In the genomic region with DNA sequence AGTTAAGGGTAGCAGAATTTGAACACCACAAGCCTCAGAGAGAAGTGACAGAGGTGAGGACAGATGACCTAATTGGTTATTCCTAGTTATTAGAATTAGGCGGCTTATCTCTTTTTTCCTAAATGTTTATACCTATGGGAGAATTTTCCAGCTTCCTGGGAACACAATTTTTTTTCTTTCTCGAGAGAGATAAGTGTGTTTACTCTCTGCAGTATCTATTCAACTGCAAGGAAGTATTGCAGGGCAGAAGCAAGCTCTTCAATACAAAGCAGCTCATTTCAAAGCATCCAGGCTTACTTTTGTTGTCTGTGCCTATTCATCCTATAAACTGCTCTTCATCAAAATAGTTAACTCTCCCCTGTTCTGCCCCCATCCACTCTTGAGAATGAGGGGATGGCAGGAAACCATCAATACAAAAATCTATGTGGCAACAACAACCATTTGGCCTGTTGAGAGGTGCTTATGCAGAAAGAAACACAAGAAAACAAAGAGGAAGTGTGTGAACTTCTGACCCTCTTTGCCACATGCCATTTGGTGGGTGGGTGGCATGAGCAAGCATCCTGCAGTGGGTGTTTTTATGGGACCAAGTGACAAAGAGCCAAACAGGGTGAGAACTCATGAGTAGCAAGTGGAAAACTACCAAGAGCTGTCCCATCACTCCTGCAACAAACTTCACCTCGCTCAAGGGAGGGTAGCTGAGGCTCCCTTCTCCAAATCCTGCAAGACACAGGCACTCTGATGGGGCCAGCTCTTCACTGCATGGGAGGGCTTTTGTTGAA, we compare ENCODE assay signal across 8 cellular contexts. TPM values are rescaled to one million over a fixed set of nuclear protein-coding genes. Genes with fewer than 3 reads are reported as not detected.
DNase-seq lines count a peak whose midpoint lies in the region; ATAC-seq and TF ChIP-seq lines count a peak whose summit lies in the region.

No MANE protein-coding gene starts in this region.

- no peak overlapping the region for H3K4me3 Mint-ChIP-seq in T-helper 17 cell

- DNase-seq in right atrium auricular region (ENCODE audit: low spot score), result peak; percentile 59
- no peak for DNase-seq in Right ventricle myocardium superior
- no peak for DNase-seq in T-helper 17 cell
- DNase-seq in hepatocyte (ENCODE audit: low spot score), result no peak
- DNase-seq in transverse colon, result no peak
- no peak for DNase-seq in esophagus squamous epithelium (lab: John Stamatoyannopoulos, UW)

- no peaks in the 10 kb centered on the region for H3K9me2 ChIP-seq in hepatocyte (replicated peaks; ENCODE audit: insufficient read depth)

- intact Hi-C loops in Right ventricle myocardium superior (cut with DNase I), result no loop called here
- intact Hi-C loops in transverse colon (cut with DNase I; ENCODE audit: low total_unique reads), result no loop called here
- intact Hi-C loops in esophagus squamous epithelium (cut with DNase I), result no loop called here

- H3K27me3 ChIP-seq in right atrium auricular region (no peaks in the 10 kb centered on the region), hepatocyte (no peaks in the 10 kb centered on the region), transverse colon (no peaks in the 10 kb centered on the region), esophagus squamous epithelium (no peaks in the 10 kb centered on the region)

- H3K9me3 ChIP-seq in right atrium auricular region (no peaks in the 10 kb centered on the region), T-helper 17 cell (ENCODE audit: control insufficient read depth, low read length, poor library complexity, severe bottlenecking) (no peaks in the 10 kb centered on the region), hepatocyte (ENCODE audit: low read depth) (no peaks in the 10 kb centered on the region), transverse colon (no peaks in the 10 kb centered on the region), esophagus squamous epithelium (no peaks in the 10 kb centered on the region)

- no peaks in the 10 kb centered on the region for H3K27me3 Mint-ChIP-seq in T-helper 17 cell

- in situ Hi-C loops in transverse colon (cut with MboI; ENCODE audit: low pct_ligation_motif_present in 1 of 4, low pct_unique_long_range_greater_than_20kb in 1 of 4, low sequenced_read_pairs in 3 of 4), result no loop called here

- peaks cover 5% of the 10 kb centered on the region for H3K4me1 Mint-ChIP-seq in T-helper 17 cell

- H3K27ac Mint-ChIP-seq in T-helper 17 cell, result no peak overlapping the region

- H2AFZ ChIP-seq in hepatocyte, result no peak overlapping the region

- H3K36me3 ChIP-seq in right atrium auricular region, result no peaks in the 10 kb centered on the region
- no peaks in the 10 kb centered on the region for H3K36me3 ChIP-seq in hepatocyte (replicated peaks; ENCODE audit: insufficient read depth, low read depth)
- H3K36me3 ChIP-seq in transverse colon, result no peaks in the 10 kb centered on the region
- H3K36me3 ChIP-seq in esophagus squamous epithelium, result no peaks in the 10 kb centered on the region

- no peak overlapping the region for H3K4me3 ChIP-seq in right atrium auricular region
- H3K4me3 ChIP-seq in hepatocyte, result no peak overlapping the region
- no peak overlapping the region for H3K4me3 ChIP-seq in transverse colon
- no peak overlapping the region for H3K4me3 ChIP-seq in esophagus squamous epithelium

- ATAC-seq in Right ventricle myocardium superior (ENCODE audit: poor library complexity) (no peak), T-helper 17 cell (peak; percentile 30), HG03442 (IDR thresholded peaks at IDR 0.05; ENCODE audit: unreplicated experiment) (no peak), HG03025 (IDR thresholded peaks at IDR 0.05; ENCODE audit: low FRiP score, unreplicated experiment) (no peak)

- no peaks in the 10 kb centered on the region for H4K20me1 ChIP-seq in hepatocyte (ENCODE audit: insufficient read depth, poor library complexity, severe bottlenecking)

- no peaks in the 10 kb centered on the region for H3K36me3 Mint-ChIP-seq in T-helper 17 cell (ENCODE audit: low read depth)

- H3K4me1 ChIP-seq in right atrium auricular region (peaks cover 0 to 15% of the 10 kb centered on the region in 2 donors), hepatocyte (ENCODE audit: insufficient read depth) (peaks cover 19% of the 10 kb centered on the region), transverse colon (peaks cover 0 to 21% (median 12%) of the 10 kb centered on the region in 4 donors), esophagus squamous epithelium (peaks cover 0 to 17% (median 0%) of the 10 kb centered on the region in 3 donors)

- H3K79me2 ChIP-seq in hepatocyte, result no peaks in the 10 kb centered on the region

- TF ChIP-seq EP300 in transverse colon (IDR thresholded peaks at IDR 0.05; ENCODE audit: low read depth), result no peak

- TF ChIP-seq POLR2A in transverse colon (IDR thresholded peaks at IDR 0.05) (no peak), esophagus squamous epithelium (IDR thresholded peaks at IDR 0.05) (no peak)

- no peak for TF ChIP-seq CTCF in right atrium auricular region (IDR thresholded peaks at IDR 0.05)
- no peak for TF ChIP-seq CTCF in hepatocyte (IDR thresholded peaks at IDR 0.05; ENCODE audit: poor library complexity)
- TF ChIP-seq CTCF in transverse colon (IDR thresholded peaks at IDR 0.05), result no peak
- TF ChIP-seq CTCF in esophagus squamous epithelium (IDR thresholded peaks at IDR 0.05), result no peak

- H3K4me2 ChIP-seq in hepatocyte, result peak overlapping the region; percentile 29

- no peak overlapping the region for H3K27ac ChIP-seq in right atrium auricular region
- H3K27ac ChIP-seq in hepatocyte, result peak overlapping the region; percentile 50
- peak overlapping the region; percentile 0 to 27 (median 13) for H3K27ac ChIP-seq in transverse colon
- H3K27ac ChIP-seq in esophagus squamous epithelium, result no peak overlapping the region

- WGBS in hepatocyte (ENCODE audit: low lambda C conversion rate, missing lambda C conversion rate), result 23% methylated on average over 3 of the region's 3 CpGs
- 39 to 67% methylated on average over 1 to 3 of the region's 3 CpGs for WGBS in transverse colon (ENCODE audit: low coverage in 1 of 2), 2 donors
- WGBS in esophagus squamous epithelium, 2 donors, result 50 to 62% methylated on average over 3 of the region's 3 CpGs

RNA-seq across cellular contexts. Expression of a gene that starts 50.6 kb away (rescaled TPM):
- 10 to 100 TPM; 18.8 to 30.4 TPM for total RNA-seq in right atrium auricular region
- total RNA-seq in Right ventricle myocardium superior, result 74.4 TPM
- total RNA-seq in T-helper 17 cell, result 10 to 100 TPM; 21.0 to 26.5 TPM
- 54.9 and 72.3 TPM in 2 replicates for total RNA-seq in hepatocyte
- 188 and 201 TPM in 2 replicates for polyA plus RNA-seq in hepatocyte
- total RNA-seq in transverse colon, result 10 to 100 TPM; 27.9 to 59.1 (median 35.6) TPM
- total RNA-seq in esophagus squamous epithelium, result 10 to 100 TPM; 13.4 to 32.2 (median 20.1) TPM

RNA-seq across cellular contexts. Expression of a gene that starts 50.6 kb away (rescaled TPM):
- 1 to 10 TPM; 4.4 to 4.6 TPM for total RNA-seq in right atrium auricular region
- 5.1 TPM for total RNA-seq in Right ventricle myocardium superior
- 1 to 10 TPM; 5.5 to 7.7 TPM for total RNA-seq in T-helper 17 cell
- total RNA-seq in hepatocyte, result 64.0 and 67.1 TPM in 2 replicates
- 8.1 and 9.2 TPM in 2 replicates for polyA plus RNA-seq in hepatocyte
- 10 to 100 TPM; 12.0 to 32.6 (median 23.9) TPM for total RNA-seq in transverse colon
- 10 to 100 TPM in 2 of 4 donors, 1 to 10 TPM in 2; 9.0 to 20.0 (median 11.4) TPM for total RNA-seq in esophagus squamous epithelium

Comparison
In these comparisons a context has a peak if more than half of its experiments do, and no peak if none do; other contexts are left out.
1. H3K27ac ChIP-seq: peak in hepatocyte (single experiment) and transverse colon (4 of 4); none in right atrium auricular region (0 of 2) and esophagus squamous epithelium (0 of 4).